ENCODE assay signal across 9 cellular contexts in genomic region chr13:24670927-24671326, GRCh38. TPM values are rescaled to one million over a fixed set of nuclear protein-coding genes. Genes with fewer than 3 reads are reported as not detected.
A peak's percentile ranks its signal among the peaks of the same experiment; 100 is the strongest.
DNase-seq lines count a peak whose midpoint lies in the region; ATAC-seq and TF ChIP-seq lines count a peak whose summit lies in the region.
"Had no signal": no experiment of that assay in that cellular context is flagged by ENCODE, and none has a peak within 500 bp of the region (broad histone marks: within the 10 kb centered on the region; RNA-seq: fewer than 3 reads in every experiment).

No MANE protein-coding gene starts in this region.

- WGBS in mesendoderm (ENCODE audit: extremely low coverage, insufficient coverage, low lambda C conversion rate) = no CpG with 5 or more reads among the region's 7 CpGs

- no peak overlapping the region for H2BK15ac ChIP-seq in mesendoderm (replicated peaks; ENCODE audit: low read depth)

- TF ChIP-seq CTCF in CD8-positive, alpha-beta T cell (IDR thresholded peaks at IDR 0.05) = peak; percentile 24
- peak; percentile 84 for TF ChIP-seq CTCF in WERI-Rb-1 (IDR thresholded peaks at IDR 0.05; ENCODE audit: low read depth, low read length)
- no peak for TF ChIP-seq CTCF in chondrocyte (IDR thresholded peaks at IDR 0.05)

- ATAC-seq in CD8-positive, alpha-beta T cell = peak; percentile 80
- peak; percentile 48 for ATAC-seq in HG03159 (IDR thresholded peaks at IDR 0.05; ENCODE audit: unreplicated experiment)
- ATAC-seq in HG03108 (IDR thresholded peaks at IDR 0.05; ENCODE audit: unreplicated experiment) = no peak

- H3K4ac ChIP-seq in mesendoderm (ENCODE audit: low read depth, low read length) = no peak overlapping the region

- CTCF ChIA-PET in CD8-positive, alpha-beta T cell (lab: Charles Lee) = interaction anchor here (1.2 to 2.0 kb wide), 4 partner anchors 15 to 91 kb away, joined by 5 to 14 read pairs (median 6); no protein-coding TSS in a partner anchor

- no peaks in the 10 kb centered on the region for H3K36me3 Mint-ChIP-seq in CD8-positive, alpha-beta T cell
- H3K36me3 Mint-ChIP-seq in chondrocyte (ENCODE audit: low read depth) = no peaks in the 10 kb centered on the region

- no peak overlapping the region for H3K27ac Mint-ChIP-seq in CD8-positive, alpha-beta T cell
- H3K27ac Mint-ChIP-seq in chondrocyte (ENCODE audit: unreplicated experiment) = no peak overlapping the region

- H2BK120ac ChIP-seq in mesendoderm (ENCODE audit: low read depth, low read length) = no peak overlapping the region

- H3K9me3 ChIP-seq in CD8-positive, alpha-beta T cell (ENCODE audit: low read length) = no peaks in the 10 kb centered on the region
- H3K9me3 ChIP-seq in WERI-Rb-1 (ENCODE audit: severe bottlenecking) = no peaks in the 10 kb centered on the region

- H4K8ac ChIP-seq in mesendoderm (ENCODE audit: low read depth, low read length) = no peak overlapping the region

- H3K4me1 ChIP-seq in CD8-positive, alpha-beta T cell (ENCODE audit: insufficient read depth, low read length) = peaks cover 5% of the 10 kb centered on the region
- peaks cover 3% of the 10 kb centered on the region for H3K4me1 ChIP-seq in mesendoderm (ENCODE audit: control insufficient read depth, low read depth, low read length)

- peaks cover 6% of the 10 kb centered on the region for H3K4me1 Mint-ChIP-seq in CD8-positive, alpha-beta T cell (ENCODE audit: low read depth)
- peaks cover 15% of the 10 kb centered on the region for H3K4me1 Mint-ChIP-seq in chondrocyte (ENCODE audit: low read depth)

- H3K27me3 Mint-ChIP-seq in CD8-positive, alpha-beta T cell (ENCODE audit: low read depth) = peaks cover 2% of the 10 kb centered on the region
- peaks cover 6% of the 10 kb centered on the region for H3K27me3 Mint-ChIP-seq in chondrocyte (ENCODE audit: low read depth)

- POLR2A ChIA-PET in CD8-positive, alpha-beta T cell (lab: Charles Lee) = no interaction called here

- no peaks in the 10 kb centered on the region for H3K27me3 ChIP-seq in CD8-positive, alpha-beta T cell (ENCODE audit: insufficient read depth, low read length)
- H3K27me3 ChIP-seq in WERI-Rb-1 (ENCODE audit: insufficient read depth, low read depth, severe bottlenecking) (no peaks in the 10 kb centered on the region), mesendoderm (ENCODE audit: insufficient read depth, low read length, poor library complexity) (no peaks in the 10 kb centered on the region)

- H3K56ac ChIP-seq in mesendoderm (ENCODE audit: low read length) = peak overlapping the region; percentile 75

- no peak overlapping the region for H3K18ac ChIP-seq in mesendoderm (ENCODE audit: low read length)

- no peak overlapping the region for H3K23ac ChIP-seq in mesendoderm (ENCODE audit: low read length)

- H4K5ac ChIP-seq in mesendoderm (ENCODE audit: low read length) = no peak overlapping the region

- H3K79me1 ChIP-seq in mesendoderm (ENCODE audit: low read length) = no peaks in the 10 kb centered on the region

- no peak overlapping the region for H2AK5ac ChIP-seq in mesendoderm (ENCODE audit: low read length)

- H3K79me2 ChIP-seq in mesendoderm (ENCODE audit: control insufficient read depth, insufficient read depth, low read length) = no peaks in the 10 kb centered on the region

- no peak overlapping the region for H3K27ac ChIP-seq in CD8-positive, alpha-beta T cell (ENCODE audit: low read depth, low read length)
- H3K27ac ChIP-seq in WERI-Rb-1 = peak overlapping the region; percentile 5; the same call in 1 of the 2 replicates
- H3K27ac ChIP-seq in mesendoderm (ENCODE audit: low read depth, low read length) = no peak overlapping the region

- H3K9me3 Mint-ChIP-seq in CD8-positive, alpha-beta T cell = no peaks in the 10 kb centered on the region
- H3K9me3 Mint-ChIP-seq in chondrocyte (ENCODE audit: low read depth) = no peaks in the 10 kb centered on the region

- peak overlapping the region; percentile 29 for H3K9ac ChIP-seq in mesendoderm (ENCODE audit: low read length)

- H3K4me3 ChIP-seq in CD8-positive, alpha-beta T cell (ENCODE audit: low read depth, low read length) = no peak overlapping the region
- peak overlapping the region; percentile 46 for H3K4me3 ChIP-seq in WERI-Rb-1 (ENCODE audit: low read depth, low read length)
- no peak overlapping the region for H3K4me3 ChIP-seq in mesendoderm (ENCODE audit: low read length)

- H3K4me2 ChIP-seq in mesendoderm (ENCODE audit: low read length) = peak overlapping the region; percentile 17

- peak in 1 of 7 experiments; percentile 14 for DNase-seq in CD8-positive, alpha-beta T cell
- DNase-seq in WERI-Rb-1 = peak; percentile 88
- DNase-seq in mesendoderm = peak; percentile 93
- no peak for DNase-seq in Ammon's horn (ENCODE audit: low spot score)
- no peak for DNase-seq in chondrocyte (ENCODE audit: low spot score)
- DNase-seq in NCI-H345 (lab: John Stamatoyannopoulos, UW) = no peak

- intact Hi-C loops in CD8-positive, alpha-beta T cell (cut with DNase I, micrococcal nuclease) = loop anchor here (1.0 to 2.0 kb wide), 3 partner anchors 65 to 91 kb away; no protein-coding TSS in a partner anchor

- H3K4me3 Mint-ChIP-seq in CD8-positive, alpha-beta T cell = no peak overlapping the region
- no peak overlapping the region for H3K4me3 Mint-ChIP-seq in chondrocyte (ENCODE audit: unreplicated experiment)

- no peaks in the 10 kb centered on the region for H3K36me3 ChIP-seq in CD8-positive, alpha-beta T cell (ENCODE audit: insufficient read depth, low read length)
- H3K36me3 ChIP-seq in WERI-Rb-1 (no peaks in the 10 kb centered on the region), mesendoderm (ENCODE audit: control insufficient read depth, insufficient read depth, low read length) (no peaks in the 10 kb centered on the region)

- H2BK5ac ChIP-seq in mesendoderm (ENCODE audit: low read length) = no peak overlapping the region

RNA-seq across cellular contexts. Expression of gene ATP12A, which starts 9.3 kb away (rescaled TPM):
- total RNA-seq in CD8-positive, alpha-beta T cell = not detected
- 6.7 TPM for polyA plus RNA-seq in mesendoderm (2013, experiment 1 of 2)
- polyA plus RNA-seq in mesendoderm (2013, experiment 2 of 2) = 5.8 TPM
- not detected in 3 replicates for total RNA-seq in chondrocyte
- total RNA-seq: glomerular endothelial cell had no signal

Comparison
In these comparisons a context has a peak if more than half of its experiments do, and no peak if none do; other contexts are left out.
1. DNase-seq: peak in WERI-Rb-1 (single experiment) and mesendoderm (single experiment); none in Ammon's horn (single experiment), chondrocyte (single experiment) and NCI-H345 (single experiment).